1 cellular context compared by ENCODE assay signal in genomic region chr7:135877799-135878198, GRCh38.
TF ChIP-seq lines count a peak whose summit lies in the region.

No MANE protein-coding gene starts in this region.

TF ChIP-seq in IMR-90, 13 proteins besides CTCF, POLR2A, EP300 and RAD21 (continued from another document):
- no peak for TF ChIP-seq ELK1 (IDR thresholded peaks at IDR 0.05; ENCODE audit: borderline replicate concordance, low read depth, low read length)
- no peak for TF ChIP-seq MAFK (IDR thresholded peaks at IDR 0.05; ENCODE audit: low read depth, low read length)
- TF ChIP-seq NFE2L2 (IDR thresholded peaks at IDR 0.05; ENCODE audit: low read depth, low read length), result no peak
- no peak for TF ChIP-seq SMC3 (IDR thresholded peaks at IDR 0.05; ENCODE audit: low read depth, low read length)
- no peak for TF ChIP-seq BHLHE40 (IDR thresholded peaks at IDR 0.05; ENCODE audit: low read depth, low read length)
TF ChIP-seq in IMR-90: peak in this region for 1.
